27 cellular contexts compared by ENCODE assay signal in genomic region chr7:36895112-36895511, GRCh38.
A peak's percentile ranks its signal among the peaks of the same experiment; 100 is the strongest.
DNase-seq lines count a peak whose midpoint lies in the region; ATAC-seq and TF ChIP-seq lines count a peak whose summit lies in the region.
"Had no signal": no experiment of that assay in that cellular context is flagged by ENCODE, and none has a peak within 500 bp of the region (broad histone marks: within the 10 kb centered on the region; RNA-seq: fewer than 3 reads in every experiment).

No MANE protein-coding gene starts in this region.

- H3K9me3 Mint-ChIP-seq in brain, result no peaks in the 10 kb centered on the region
- H3K9me3 Mint-ChIP-seq: activated T-cell treated with anti-CD3 and anti-CD28 coated beads, Interleukin-2, amount 50 U/mL, for 24 hours; GM23338; IgD-negative memory B cell; naive B cell had no signal

- peak; percentile 7 for ATAC-seq in left lobe of liver
- ATAC-seq: GM23338; psoas muscle; stimulated activated naive CD8-positive, alpha-beta T cell treated with anti-CD3 and anti-CD28 coated beads, Interleukin-15, Interleukin-2, amounts not matched to agents 100 U/mL and 50 U/mL, for 24 hours had no signal

- H3K4me1 ChIP-seq in uterus, result no peaks in the 10 kb centered on the region
- H3K4me1 ChIP-seq: breast epithelium, psoas muscle, testis had no signal

- peaks cover 42% of the 10 kb centered on the region for H3K4me1 Mint-ChIP-seq in brain
- H3K4me1 Mint-ChIP-seq: GM23338 had no signal

- H3K4me3 Mint-ChIP-seq in brain, result no peak overlapping the region
- H3K4me3 Mint-ChIP-seq: activated T-cell treated with anti-CD3 and anti-CD28 coated beads, Interleukin-2, amount 50 U/mL, for 24 hours; GM23338; HFFc6; IgD-negative memory B cell; naive B cell had no signal

- DNase-seq in M059J (ENCODE audit: low read depth) (peak; percentile 65), NCI-H446 treated with DMSO at 0.1 percent for 48 hours (lab: John Stamatoyannopoulos, UW) (peak; percentile 63), left lobe of liver (ENCODE audit: low spot score) (no peak), uterus (no peak), GDM1 (lab: John Stamatoyannopoulos, UW) (no peak)
- DNase-seq in activated CD4-positive, alpha-beta T cell treated with anti-CD3 and anti-CD28 coated beads, Interleukin-2, amount 50 U/mL, for 48 hours, result no peak
- DNase-seq: activated CD4-positive, alpha-beta T cell treated with anti-CD3 and anti-CD28 coated beads for 4 hours; activated naive CD4-positive, alpha-beta T cell; activated T-cell treated with anti-CD3 and anti-CD28 coated beads, Interleukin-2, amount 50 U/mL, for 24 hours; Calu3; effector memory CD4-positive, alpha-beta T cell; HFFc6; hippocampal formation; naive B cell; NCI-H510A; NK-92 treated with Interleukin-12 subunit alpha and Interleukin-12 subunit beta, amount 100 ng/mL, for 24 hours; psoas muscle; SHP77 treated with DMSO at 0.1 percent for 48 hours; stimulated activated naive CD8-positive, alpha-beta T cell treated with anti-CD3 and anti-CD28 coated beads, Interleukin-15, Interleukin-2, amounts not matched to agents 100 U/mL and 50 U/mL, for 24 hours; testis had no signal

- H3K27me3 Mint-ChIP-seq in brain, result peaks cover 4% of the 10 kb centered on the region
- H3K27me3 Mint-ChIP-seq: activated T-cell treated with anti-CD3 and anti-CD28 coated beads, Interleukin-2, amount 50 U/mL, for 24 hours; IgD-negative memory B cell; naive B cell had no signal

- H3K9me3 ChIP-seq in uterus, result no peaks in the 10 kb centered on the region
- H3K9me3 ChIP-seq: breast epithelium, esophagus muscularis mucosa, psoas muscle, testis had no signal

- H3K36me3 ChIP-seq in uterus, result no peaks in the 10 kb centered on the region
- H3K36me3 ChIP-seq: breast epithelium had no signal

- H3K27ac Mint-ChIP-seq in brain, result peak overlapping the region in 3 of 5 experiments; percentile 19 to 47 (median 20)
- H3K27ac Mint-ChIP-seq: GM23338, HFFc6, IgD-negative memory B cell, naive B cell had no signal

- no peaks in the 10 kb centered on the region for H3K27me3 ChIP-seq in uterus
- H3K27me3 ChIP-seq: breast epithelium, esophagus muscularis mucosa, testis had no signal

- no peak overlapping the region for H3K4me3 ChIP-seq in uterus
- H3K4me3 ChIP-seq: breast epithelium, esophagus muscularis mucosa, GM23338, psoas muscle, testis had no signal

- H3K36me3 Mint-ChIP-seq in brain, result peaks cover 5% of the 10 kb centered on the region

- TF ChIP-seq CTCF in brain (conservative IDR thresholded peaks at IDR 0.05) (no peak), uterus (IDR thresholded peaks at IDR 0.05) (no peak)

- no peak overlapping the region for H3K27ac ChIP-seq in uterus
- H3K27ac ChIP-seq: breast epithelium, C4-2B, esophagus muscularis mucosa, psoas muscle, testis, VCaP had no signal

- intact Hi-C loops in uterus (cut with DNase I; ENCODE audit: low total_unique reads), result no loop called here

- no peak for TF ChIP-seq POLR2A in uterus (IDR thresholded peaks at IDR 0.05)

Comparison
In these comparisons a context has a peak if more than half of its experiments do, and no peak if none do; other contexts are left out.
1. DNase-seq: peak in M059J (single experiment) and NCI-H446 treated with DMSO at 0.1 percent for 48 hours (single experiment); none in left lobe of liver (single experiment), uterus (0 of 2), GDM1 (single experiment) and activated CD4-positive, alpha-beta T cell treated with anti-CD3 and anti-CD28 coated beads, Interleukin-2, amount 50 U/mL, for 48 hours (0 of 2).